ENCODE assay signal across 18 cellular contexts in the genomic region with DNA sequence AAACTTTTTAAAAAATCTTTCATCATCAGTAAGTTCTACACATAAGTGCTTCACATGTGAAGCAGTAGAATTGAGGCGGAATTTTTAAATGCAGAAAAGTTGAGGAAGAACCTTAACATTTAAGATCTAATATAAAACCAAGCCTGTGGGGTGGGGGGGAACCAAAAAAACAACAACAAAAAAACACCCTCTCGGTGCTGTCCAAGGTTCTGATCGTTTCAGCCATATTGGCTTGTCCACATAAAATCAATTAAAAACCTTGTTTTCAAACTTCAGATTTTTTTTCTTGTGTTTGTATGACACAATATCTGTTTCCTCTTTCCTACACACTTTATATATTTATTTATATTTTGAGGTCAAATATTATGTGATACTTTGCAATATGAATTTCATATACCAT.
"Had no signal": no experiment of that assay in that cellular context is flagged by ENCODE, and none has a peak within 500 bp of the region (broad histone marks: within the 10 kb centered on the region; RNA-seq: fewer than 3 reads in every experiment).

No MANE protein-coding gene starts in this region.

- FAIRE-seq: endometrium had no signal

- H3K27me3 ChIP-seq: ascending aorta, breast epithelium, gastroesophageal sphincter, heart left ventricle, upper lobe of left lung had no signal

- H3K9me3 Mint-ChIP-seq: natural killer cell had no signal

- H3K27ac ChIP-seq: ascending aorta, breast epithelium, coronary artery, gastroesophageal sphincter, heart left ventricle, thoracic aorta, upper lobe of left lung had no signal

- H3K4me3 ChIP-seq: ascending aorta, breast epithelium, coronary artery, gastroesophageal sphincter, heart left ventricle, thoracic aorta, upper lobe of left lung had no signal

- H3K4me1 Mint-ChIP-seq: activated naive CD4-positive, alpha-beta T cell treated with anti-CD3 and anti-CD28 coated beads, Interleukin-2, amount 50 U/mL, for 24 hours had no signal

- H3K4me3 Mint-ChIP-seq: activated B cell treated with CpG ODN at 0.5 μM for 24 hours; activated naive CD4-positive, alpha-beta T cell treated with anti-CD3 and anti-CD28 coated beads, Interleukin-2, amount 50 U/mL, for 24 hours; natural killer cell; stimulated activated naive B cell treated with anti-CD40 and anti-IgM and Interleukin-4, amounts not matched to agents 10 μg/mL and 1 μg/mL and 100 μg/mL, for 72 hours had no signal

- H3K36me3 ChIP-seq: breast epithelium had no signal

- DNase-seq: activated B cell treated with CpG ODN at 0.5 μM for 24 hours; activated CD4-positive, alpha-beta T cell treated with anti-CD3 and anti-CD28 coated beads for 48 hours; activated CD8-positive, alpha-beta memory T cell treated with anti-CD3 and anti-CD28 coated beads, Interleukin-2, amount 50 U/mL, for 4 hours; activated effector memory CD4-positive, alpha-beta T cell treated with Interleukin-2 at 50 U/mL for 16 hours; activated T-cell treated with anti-CD3 and anti-CD28 coated beads, Interleukin-2, amount 50 U/mL, for 48 hours; heart left ventricle; natural killer cell; nucleus accumbens; posterior cingulate gyrus; stimulated activated naive B cell treated with anti-CD40 and anti-IgM and Interleukin-4, amounts not matched to agents 10 μg/mL and 1 μg/mL and 100 μg/mL, for 72 hours; upper lobe of left lung had no signal

- H3K27ac Mint-ChIP-seq: activated B cell treated with CpG ODN at 0.5 μM for 24 hours; activated naive CD4-positive, alpha-beta T cell treated with anti-CD3 and anti-CD28 coated beads, Interleukin-2, amount 50 U/mL, for 24 hours; natural killer cell; stimulated activated naive B cell treated with anti-CD40 and anti-IgM and Interleukin-4, amounts not matched to agents 10 μg/mL and 1 μg/mL and 100 μg/mL, for 72 hours had no signal

- H3K27me3 Mint-ChIP-seq: activated B cell treated with CpG ODN at 0.5 μM for 24 hours; activated naive CD4-positive, alpha-beta T cell treated with anti-CD3 and anti-CD28 coated beads, Interleukin-2, amount 50 U/mL, for 24 hours; stimulated activated naive B cell treated with anti-CD40 and anti-IgM and Interleukin-4, amounts not matched to agents 10 μg/mL and 1 μg/mL and 100 μg/mL, for 72 hours had no signal

- H3K9me3 ChIP-seq: ascending aorta, thoracic aorta, upper lobe of left lung had no signal

- H3K4me1 ChIP-seq: ascending aorta, breast epithelium, gastroesophageal sphincter, heart left ventricle, upper lobe of left lung had no signal

- ATAC-seq: gastroesophageal sphincter; heart left ventricle; natural killer cell; stimulated activated naive B cell treated with anti-CD40 and anti-IgM and Interleukin-4, amounts not matched to agents 10 μg/mL and 1 μg/mL and 100 μg/mL, for 72 hours had no signal
